Comparison of ENCODE assay signal across 1 cellular context in genomic region chr14:24904533-24904932, GRCh38.
TF ChIP-seq lines count a peak whose summit lies in the region.

No MANE protein-coding gene starts in this region.

TF ChIP-seq in HepG2, 621 proteins besides CTCF, POLR2A, EP300 and RAD21 (continued from another document):
- TF ChIP-seq, protein P1, sequence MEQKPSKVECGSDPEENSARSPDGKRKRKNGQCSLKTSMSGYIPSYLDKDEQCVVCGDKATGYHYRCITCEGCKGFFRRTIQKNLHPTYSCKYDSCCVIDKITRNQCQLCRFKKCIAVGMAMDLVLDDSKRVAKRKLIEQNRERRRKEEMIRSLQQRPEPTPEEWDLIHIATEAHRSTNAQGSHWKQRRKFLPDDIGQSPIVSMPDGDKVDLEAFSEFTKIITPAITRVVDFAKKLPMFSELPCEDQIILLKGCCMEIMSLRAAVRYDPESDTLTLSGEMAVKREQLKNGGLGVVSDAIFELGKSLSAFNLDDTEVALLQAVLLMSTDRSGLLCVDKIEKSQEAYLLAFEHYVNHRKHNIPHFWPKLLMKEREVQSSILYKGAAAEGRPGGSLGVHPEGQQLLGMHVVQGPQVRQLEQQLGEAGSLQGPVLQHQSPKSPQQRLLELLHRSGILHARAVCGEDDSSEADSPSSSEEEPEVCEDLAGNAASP (CRISPR knock-in tag; IDR thresholded peaks at IDR 0.05; ENCODE audit: borderline replicate concordance) = peak; percentile 96
- 0 out of 2 replicates have a peak, but pooled peaks have one; percentile 13 for TF ChIP-seq HNF4A (CRISPR knock-in tag; IDR thresholded peaks at IDR 0.05)
- no peak for TF ChIP-seq SETDB1 (CRISPR knock-in tag; IDR thresholded peaks at IDR 0.05; ENCODE audit: borderline replicate concordance)
- TF ChIP-seq ARID5B (CRISPR knock-in tag; IDR thresholded peaks at IDR 0.05) = 0 out of 2 replicates have a peak, but pooled peaks have one; percentile 18
- TF ChIP-seq RXRB (CRISPR knock-in tag; IDR thresholded peaks at IDR 0.05; ENCODE audit: borderline replicate concordance) = peak; percentile 48; the same call in 1 of the 2 replicates
TF ChIP-seq in HepG2: peak in this region for 6.
